ENCODE assay signal across 21 cellular contexts in the genomic region with DNA sequence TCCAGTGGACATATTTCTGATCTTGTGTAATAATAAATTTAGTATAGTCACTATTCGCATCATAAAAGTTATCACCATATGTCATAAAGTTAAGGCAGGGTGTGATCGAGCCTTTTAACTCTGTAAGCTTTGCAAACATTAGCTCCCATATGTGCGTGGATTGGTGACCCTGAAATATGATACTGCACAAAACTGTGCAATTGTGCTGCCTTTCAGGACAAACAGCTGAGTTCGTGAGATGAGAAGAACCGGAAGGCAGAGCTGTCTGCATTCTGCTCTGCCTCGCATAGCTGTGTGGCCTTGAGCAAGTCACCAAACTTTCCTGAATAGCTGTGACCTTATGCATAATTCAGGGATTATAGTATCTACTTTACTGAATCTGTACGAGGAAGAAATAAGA. TPM values are rescaled to one million over a fixed set of nuclear protein-coding genes. Genes with fewer than 3 reads are reported as not detected.
A peak's percentile ranks its signal among the peaks of the same experiment; 100 is the strongest.
DNase-seq lines count a peak whose midpoint lies in the region; ATAC-seq, FAIRE-seq and TF ChIP-seq lines count a peak whose summit lies in the region.
"Had no signal": no experiment of that assay in that cellular context is flagged by ENCODE, and none has a peak within 500 bp of the region (broad histone marks: within the 10 kb centered on the region; RNA-seq: fewer than 3 reads in every experiment).

No MANE protein-coding gene starts in this region.

- H3K4me1 Mint-ChIP-seq in T-helper 2 cell treated with Interferon-gamma antibody and Interleukin-4, amounts not matched to agents 5 μg/mL and 100 μg/mL, for 36 hours (ENCODE audit: low read depth) = peaks cover 2% of the 10 kb centered on the region

- intact Hi-C loops in breast epithelium (cut with DNase I; ENCODE audit: low total_unique reads) = no loop called here

- no peaks in the 10 kb centered on the region for H3K27me3 ChIP-seq in bronchial epithelial cell (ENCODE audit: control insufficient read depth, insufficient read depth, low read length)
- H3K27me3 ChIP-seq in mucosa of rectum (ENCODE audit: control insufficient read depth in 2 of 2, insufficient read depth in 2 of 2, low read length in 2 of 2) = no peaks in the 10 kb centered on the region
- H3K27me3 ChIP-seq in breast epithelium = no peaks in the 10 kb centered on the region

- DNase-seq in NCI-H2171 treated with DMSO at 0.1 percent for 48 hours (lab: John Stamatoyannopoulos, UW) = peak; percentile 43
- DNase-seq in NCI-H2171 (lab: John Stamatoyannopoulos, UW) = no peak
- no peak for DNase-seq in bronchial epithelial cell (ENCODE audit: low read depth)
- no peak for DNase-seq in T-helper 2 cell treated with Interferon-gamma antibody and Interleukin-4, amounts not matched to agents 5 μg/mL and 100 μg/mL, for 36 hours (ENCODE audit: low spot score)
- DNase-seq in breast epithelium (ENCODE audit: low spot score in 2 of 2) = no peak
- DNase-seq: CD8-positive, alpha-beta memory T cell; GF-D8; H7; MV-4-11; NCI-H1417; NCI-H187 treated with DMSO at 0.1 percent for 48 hours; NCI-H446 treated with DMSO at 0.1 percent for 48 hours; Right ventricle myocardium superior; SK-N-SH had no signal

- TF ChIP-seq POLR2A in breast epithelium (IDR thresholded peaks at IDR 0.05) = no peak

- peaks cover 24 to 29% of the 10 kb centered on the region in 2 donors for H3K4me1 ChIP-seq in mucosa of rectum (ENCODE audit: control insufficient read depth in 2 of 2, insufficient read depth in 2 of 2, low read length in 2 of 2)
- H3K4me1 ChIP-seq in breast epithelium = peaks cover 0 to 7% of the 10 kb centered on the region in 2 donors

- FAIRE-seq in bronchial epithelial cell (lab: Jason Lieb, UNC) = peak; percentile 28
- FAIRE-seq: D721Med, GM12891, RCC 7860 had no signal

- TF ChIP-seq CTCF in bronchial epithelial cell (IDR thresholded peaks at IDR 0.05; ENCODE audit: insufficient read depth, low read length, severe bottlenecking) (no peak), breast epithelium (IDR thresholded peaks at IDR 0.05) (no peak)

- H3K4me3 Mint-ChIP-seq in T-helper 2 cell treated with Interferon-gamma antibody and Interleukin-4, amounts not matched to agents 5 μg/mL and 100 μg/mL, for 36 hours = no peak overlapping the region

- no peaks in the 10 kb centered on the region for H3K9me3 Mint-ChIP-seq in T-helper 2 cell treated with Interferon-gamma antibody and Interleukin-4, amounts not matched to agents 5 μg/mL and 100 μg/mL, for 36 hours
- H3K9me3 Mint-ChIP-seq: CD8-positive, alpha-beta memory T cell had no signal

- H3K36me3 Mint-ChIP-seq in T-helper 2 cell treated with Interferon-gamma antibody and Interleukin-4, amounts not matched to agents 5 μg/mL and 100 μg/mL, for 36 hours (ENCODE audit: low read depth) = no peaks in the 10 kb centered on the region

- no peak overlapping the region for H3K9ac ChIP-seq in mucosa of rectum (ENCODE audit: low read depth in 1 of 2, low read length in 2 of 2)
- H3K9ac ChIP-seq: BLaER1, SK-N-SH had no signal

- no peak overlapping the region for H3K27ac Mint-ChIP-seq in T-helper 2 cell treated with Interferon-gamma antibody and Interleukin-4, amounts not matched to agents 5 μg/mL and 100 μg/mL, for 36 hours
- H3K27ac Mint-ChIP-seq: CD8-positive, alpha-beta memory T cell had no signal

- H3K27ac ChIP-seq in mucosa of rectum (ENCODE audit: low read depth in 2 of 2, low read length in 2 of 2) (peak overlapping the region; percentile 43 to 65), breast epithelium (no peak overlapping the region)
- H3K27ac ChIP-seq: BLaER1 had no signal

- no peak overlapping the region for H3K4me3 ChIP-seq in bronchial epithelial cell (ENCODE audit: low read depth, low read length)
- no peak overlapping the region for H3K4me3 ChIP-seq in mucosa of rectum (ENCODE audit: low read length in 2 of 2)
- no peak overlapping the region for H3K4me3 ChIP-seq in breast epithelium
- H3K4me3 ChIP-seq: BLaER1 had no signal

- H3K36me3 ChIP-seq in bronchial epithelial cell (ENCODE audit: control insufficient read depth, insufficient read depth, low read length) (no peaks in the 10 kb centered on the region), mucosa of rectum (ENCODE audit: control insufficient read depth in 2 of 2, insufficient read depth in 2 of 2, low read length in 2 of 2) (no peaks in the 10 kb centered on the region), breast epithelium (no peaks in the 10 kb centered on the region)
- H3K36me3 ChIP-seq: BLaER1 had no signal

- ATAC-seq in GM18520 (IDR thresholded peaks at IDR 0.05; ENCODE audit: unreplicated experiment) (no peak), GM19035 (IDR thresholded peaks at IDR 0.05; ENCODE audit: unreplicated experiment) (no peak)

- H3K9me3 ChIP-seq in mucosa of rectum (ENCODE audit: control insufficient read depth in 2 of 2, low read length in 2 of 2) (no peaks in the 10 kb centered on the region), breast epithelium (no peaks in the 10 kb centered on the region)
- H3K9me3 ChIP-seq: BLaER1, SK-N-SH had no signal

- H3K27me3 Mint-ChIP-seq in T-helper 2 cell treated with Interferon-gamma antibody and Interleukin-4, amounts not matched to agents 5 μg/mL and 100 μg/mL, for 36 hours (ENCODE audit: low read depth) = peaks cover 69% of the 10 kb centered on the region

RNA-seq across cellular contexts. Expression of a gene that starts 3.2 kb away (rescaled TPM):
- 10.5 and 26.2 TPM in 2 replicates for total RNA-seq in bronchial epithelial cell
- total RNA-seq in breast epithelium = 10 to 100 TPM; 26.4 to 77.0 (median 40.2) TPM

Comparison
In these comparisons a context has a peak if more than half of its experiments do, and no peak if none do; other contexts are left out.
1. H3K27ac ChIP-seq: peak in mucosa of rectum (2 of 2); none in breast epithelium (0 of 2).